ENCODE assay signal across 18 cellular contexts in genomic region chr22:44245438-44245837, GRCh38.
DNase-seq lines count a peak whose midpoint lies in the region; ATAC-seq and TF ChIP-seq lines count a peak whose summit lies in the region.
"Had no signal": no experiment of that assay in that cellular context is flagged by ENCODE, and none has a peak within 500 bp of the region (broad histone marks: within the 10 kb centered on the region; RNA-seq: fewer than 3 reads in every experiment).

No MANE protein-coding gene starts in this region.

- DNase-seq in activated CD8-positive, alpha-beta memory T cell treated with anti-CD3 and anti-CD28 coated beads, Interleukin-2, amount 10 ng/mL, durations not matched to agents 7 days and 5 days = peak; percentile 36
- peak; percentile 60 for DNase-seq in coronary artery (ENCODE audit: low spot score)
- peak; percentile 75 for DNase-seq in left ventricle myocardium superior
- DNase-seq in neural progenitor cell (ENCODE audit: low spot score) = no peak
- no peak for DNase-seq in T-helper 9 cell
- no peak for DNase-seq in T-helper 2 cell treated with Interferon-gamma antibody and Interleukin-4, amounts not matched to agents 5 μg/mL and 100 μg/mL, for 36 hours (ENCODE audit: low spot score)
- no peak for DNase-seq in endothelial cell (ENCODE audit: low spot score)
- DNase-seq: ACHN; C1 segment of cervical spinal cord; CD8-positive, alpha-beta memory T cell; DMS79 treated with DMSO at 0.1 percent for 48 hours; NCI-H1417; NCI-H187; NCI-H2227 treated with DMSO at 0.1 percent for 48 hours; NCI-H510A treated with DMSO at 0.1 percent for 48 hours; PC-3; RPMI8226 had no signal

- intact Hi-C loops in left ventricle myocardium superior (cut with micrococcal nuclease) = no loop called here

- CTCF ChIA-PET in activated CD8-positive, alpha-beta memory T cell treated with anti-CD3 and anti-CD28 coated beads, Interleukin-2, amount 10 ng/mL, durations not matched to agents 7 days and 5 days (lab: Charles Lee) = no interaction called here

- no peaks in the 10 kb centered on the region for H3K36me3 Mint-ChIP-seq in activated CD8-positive, alpha-beta memory T cell treated with anti-CD3 and anti-CD28 coated beads, Interleukin-2, amount 10 ng/mL, durations not matched to agents 7 days and 5 days
- peaks cover 5% of the 10 kb centered on the region for H3K36me3 Mint-ChIP-seq in neural progenitor cell
- no peaks in the 10 kb centered on the region for H3K36me3 Mint-ChIP-seq in T-helper 2 cell treated with Interferon-gamma antibody and Interleukin-4, amounts not matched to agents 5 μg/mL and 100 μg/mL, for 36 hours (ENCODE audit: low read depth)
- H3K36me3 Mint-ChIP-seq in endothelial cell (ENCODE audit: low read depth, unreplicated experiment) = peaks cover 22% of the 10 kb centered on the region

- H3K27ac ChIP-seq in coronary artery (no peak overlapping the region), neural progenitor cell (no peak overlapping the region)
- H3K27ac ChIP-seq: KMS-11 had no signal

- H3K27me3 Mint-ChIP-seq in activated CD8-positive, alpha-beta memory T cell treated with anti-CD3 and anti-CD28 coated beads, Interleukin-2, amount 10 ng/mL, durations not matched to agents 7 days and 5 days = peaks cover 18% of the 10 kb centered on the region
- no peaks in the 10 kb centered on the region for H3K27me3 Mint-ChIP-seq in neural progenitor cell (ENCODE audit: insufficient read depth, low read depth)
- peaks cover 8% of the 10 kb centered on the region for H3K27me3 Mint-ChIP-seq in T-helper 2 cell treated with Interferon-gamma antibody and Interleukin-4, amounts not matched to agents 5 μg/mL and 100 μg/mL, for 36 hours (ENCODE audit: low read depth)
- peaks cover 2% of the 10 kb centered on the region for H3K27me3 Mint-ChIP-seq in endothelial cell (ENCODE audit: unreplicated experiment)

- H3K27ac Mint-ChIP-seq in activated CD8-positive, alpha-beta memory T cell treated with anti-CD3 and anti-CD28 coated beads, Interleukin-2, amount 10 ng/mL, durations not matched to agents 7 days and 5 days = no peak overlapping the region
- H3K27ac Mint-ChIP-seq in neural progenitor cell (peak overlapping the region; percentile 38), endothelial cell (ENCODE audit: unreplicated experiment) (no peak overlapping the region)
- no peak overlapping the region for H3K27ac Mint-ChIP-seq in T-helper 2 cell treated with Interferon-gamma antibody and Interleukin-4, amounts not matched to agents 5 μg/mL and 100 μg/mL, for 36 hours
- H3K27ac Mint-ChIP-seq: CD8-positive, alpha-beta memory T cell had no signal

- H3F3A ChIP-seq in neural progenitor cell (ENCODE audit: low read depth) = no peaks in the 10 kb centered on the region

- H3K9me3 ChIP-seq in neural progenitor cell (ENCODE audit: low read depth) = no peaks in the 10 kb centered on the region

- ATAC-seq in activated CD8-positive, alpha-beta memory T cell treated with anti-CD3 and anti-CD28 coated beads, Interleukin-2, amount 10 ng/mL, durations not matched to agents 7 days and 5 days = no peak
- ATAC-seq in left ventricle myocardium superior = peak; percentile 97
- ATAC-seq: PC-3 had no signal

- H3K27me3 ChIP-seq in neural progenitor cell = no peaks in the 10 kb centered on the region

- no peak overlapping the region for H3K4me3 ChIP-seq in coronary artery
- H3K4me3 ChIP-seq in neural progenitor cell = no peak overlapping the region

- H3K4me1 Mint-ChIP-seq in activated CD8-positive, alpha-beta memory T cell treated with anti-CD3 and anti-CD28 coated beads, Interleukin-2, amount 10 ng/mL, durations not matched to agents 7 days and 5 days = no peaks in the 10 kb centered on the region
- H3K4me1 Mint-ChIP-seq in neural progenitor cell = no peaks in the 10 kb centered on the region
- no peaks in the 10 kb centered on the region for H3K4me1 Mint-ChIP-seq in T-helper 2 cell treated with Interferon-gamma antibody and Interleukin-4, amounts not matched to agents 5 μg/mL and 100 μg/mL, for 36 hours (ENCODE audit: low read depth)
- no peaks in the 10 kb centered on the region for H3K4me1 Mint-ChIP-seq in endothelial cell (ENCODE audit: unreplicated experiment)
- H3K4me1 Mint-ChIP-seq: CD8-positive, alpha-beta memory T cell had no signal

- H3K36me3 ChIP-seq in neural progenitor cell = no peaks in the 10 kb centered on the region

- no peak overlapping the region for H3K9ac ChIP-seq in neural progenitor cell
- H3K9ac ChIP-seq: KMS-11 had no signal

- peaks cover 3% of the 10 kb centered on the region for H3K9me3 Mint-ChIP-seq in activated CD8-positive, alpha-beta memory T cell treated with anti-CD3 and anti-CD28 coated beads, Interleukin-2, amount 10 ng/mL, durations not matched to agents 7 days and 5 days (ENCODE audit: low read depth)
- peaks cover 14% of the 10 kb centered on the region for H3K9me3 Mint-ChIP-seq in neural progenitor cell
- H3K9me3 Mint-ChIP-seq in T-helper 2 cell treated with Interferon-gamma antibody and Interleukin-4, amounts not matched to agents 5 μg/mL and 100 μg/mL, for 36 hours = peaks cover 10% of the 10 kb centered on the region
- peaks cover 10% of the 10 kb centered on the region for H3K9me3 Mint-ChIP-seq in endothelial cell (ENCODE audit: unreplicated experiment)

- no peak overlapping the region for H3K4me2 ChIP-seq in neural progenitor cell
- H3K4me2 ChIP-seq: KMS-11 had no signal

- TF ChIP-seq CTCF in coronary artery (IDR thresholded peaks at IDR 0.05) = no peak
- no peak for TF ChIP-seq CTCF in neural progenitor cell (IDR thresholded peaks at IDR 0.05)
- no peak for TF ChIP-seq CTCF in endothelial cell (IDR thresholded peaks at IDR 0.05; ENCODE audit: unreplicated experiment)

- no peak overlapping the region for H3K4me3 Mint-ChIP-seq in activated CD8-positive, alpha-beta memory T cell treated with anti-CD3 and anti-CD28 coated beads, Interleukin-2, amount 10 ng/mL, durations not matched to agents 7 days and 5 days
- H3K4me3 Mint-ChIP-seq in neural progenitor cell (no peak overlapping the region), endothelial cell (ENCODE audit: unreplicated experiment) (no peak overlapping the region)
- no peak overlapping the region for H3K4me3 Mint-ChIP-seq in T-helper 2 cell treated with Interferon-gamma antibody and Interleukin-4, amounts not matched to agents 5 μg/mL and 100 μg/mL, for 36 hours
- H3K4me3 Mint-ChIP-seq: CD8-positive, alpha-beta memory T cell had no signal

- H3K4me1 ChIP-seq in neural progenitor cell = no peaks in the 10 kb centered on the region

- H4K20me1 ChIP-seq in neural progenitor cell (ENCODE audit: low read depth) = no peaks in the 10 kb centered on the region

- H2AFZ ChIP-seq in neural progenitor cell (replicated peaks) = no peak overlapping the region

- H3K79me2 ChIP-seq in neural progenitor cell (ENCODE audit: low read depth) = no peaks in the 10 kb centered on the region

Comparison
In these comparisons a context has a peak if more than half of its experiments do, and no peak if none do; other contexts are left out.
1. DNase-seq: peak in activated CD8-positive, alpha-beta memory T cell treated with anti-CD3 and anti-CD28 coated beads, Interleukin-2, amount 10 ng/mL, durations not matched to agents 7 days and 5 days (single experiment), coronary artery (single experiment) and left ventricle myocardium superior (single experiment); none in neural progenitor cell (single experiment), T-helper 9 cell (single experiment), T-helper 2 cell treated with Interferon-gamma antibody and Interleukin-4, amounts not matched to agents 5 μg/mL and 100 μg/mL, for 36 hours (single experiment) and endothelial cell (single experiment).